28 cellular contexts compared by ENCODE assay signal in the genomic region with DNA sequence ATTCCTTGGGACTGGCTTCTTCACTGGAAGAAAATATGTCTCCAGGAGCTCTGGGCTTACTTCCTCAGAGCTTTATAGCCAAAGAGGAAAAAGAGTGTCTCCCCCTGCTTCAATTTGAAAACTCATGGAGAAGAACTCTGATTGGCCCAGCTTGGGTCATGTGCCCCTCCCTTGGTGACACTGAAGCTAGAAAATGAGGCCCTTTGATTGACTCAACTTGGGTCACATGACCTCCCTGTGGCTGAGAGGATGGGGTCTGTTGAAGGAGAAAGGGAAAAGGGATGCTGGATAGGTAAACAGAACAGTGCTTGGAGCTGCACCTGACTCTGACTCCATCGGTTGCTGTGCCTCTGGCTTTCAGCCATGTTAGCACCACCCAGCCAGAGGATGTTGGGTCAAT.
"Had no signal": no experiment of that assay in that cellular context is flagged by ENCODE, and none has a peak within 500 bp of the region (broad histone marks: within the 10 kb centered on the region; RNA-seq: fewer than 3 reads in every experiment).

No MANE protein-coding gene starts in this region.

- H3K4me2 ChIP-seq: KMS-11 had no signal

- H3K36me3 ChIP-seq: MG63 had no signal

- H3K9ac ChIP-seq: KMS-11 had no signal

- H3K4me3 ChIP-seq: MG63 had no signal

- DNase-seq: activated CD4-positive, alpha-beta T cell treated with anti-CD3 and anti-CD28 coated beads for 4 hours; activated CD8-positive, alpha-beta memory T cell treated with anti-CD3 and anti-CD28 coated beads, Interleukin-2, amount 50 U/mL, for 4 hours; activated CD8-positive, alpha-beta T cell treated with anti-CD3 and anti-CD28 coated beads for 36 hours; activated effector memory CD4-positive, alpha-beta T cell treated with Interleukin-2 at 50 U/mL for 16 hours; activated naive CD4-positive, alpha-beta T cell; activated T-cell treated with anti-CD3 and anti-CD28 coated beads, Interleukin-2, amount 50 U/mL, for 1 hour; aorta; MG63; MV-4-11; NCI-H1092 treated with DMSO at 0.1 percent for 48 hours; NCI-H1417 treated with DMSO at 0.1 percent for 48 hours; NCI-H1694; NCI-H2029; NCI-H2107; NCI-H2171 treated with DMSO at 0.1 percent for 48 hours; NCI-H345; NCI-H510A; NCI-H526 treated with DMSO at 0.1 percent for 48 hours; NCI-H82; SIG-M5; T-helper 17 cell; T-helper 9 cell had no signal

- ATAC-seq: activated CD8-positive, alpha-beta T cell treated with anti-CD3 and anti-CD28 coated beads for 36 hours; T-helper 17 cell had no signal

- H3K27me3 ChIP-seq: MG63 had no signal

- H3K27ac ChIP-seq: KMS-11, VCaP had no signal

- H3K4me1 Mint-ChIP-seq: central memory CD8-positive, alpha-beta T cell had no signal

- H3K27me3 Mint-ChIP-seq: central memory CD8-positive, alpha-beta T cell had no signal

- H3K9me3 Mint-ChIP-seq: activated CD8-positive, alpha-beta T cell treated with anti-CD3 and anti-CD28 coated beads for 36 hours; activated naive CD4-positive, alpha-beta T cell treated with anti-CD3 and anti-CD28 coated beads, Interleukin-2, amount 50 U/mL, for 24 hours; activated T-helper 1 cell treated with anti-CD3 and anti-CD28 coated beads, Interleukin-12 subunit alpha, Interleukin-12 subunit beta, Interleukin-2, Interleukin-4 antibody, amounts not matched to agents 30 ng/mL and 10 ng/mL and 1 ng/mL, durations not matched to agents 14 hours and 24 hours and 36 hours; central memory CD8-positive, alpha-beta T cell had no signal

- H3K9me3 ChIP-seq: MG63 had no signal

- H3K27ac Mint-ChIP-seq: activated CD8-positive, alpha-beta T cell treated with anti-CD3 and anti-CD28 coated beads for 36 hours; activated naive CD4-positive, alpha-beta T cell treated with anti-CD3 and anti-CD28 coated beads, Interleukin-2, amount 50 U/mL, for 24 hours; activated T-helper 1 cell treated with anti-CD3 and anti-CD28 coated beads, Interleukin-12 subunit alpha, Interleukin-12 subunit beta, Interleukin-2, Interleukin-4 antibody, amounts not matched to agents 30 ng/mL and 10 ng/mL and 1 ng/mL, durations not matched to agents 14 hours and 24 hours and 36 hours; T-helper 17 cell had no signal

- H3K4me3 Mint-ChIP-seq: activated CD8-positive, alpha-beta T cell treated with anti-CD3 and anti-CD28 coated beads for 36 hours; activated naive CD4-positive, alpha-beta T cell treated with anti-CD3 and anti-CD28 coated beads, Interleukin-2, amount 50 U/mL, for 24 hours; activated T-helper 1 cell treated with anti-CD3 and anti-CD28 coated beads, Interleukin-12 subunit alpha, Interleukin-12 subunit beta, Interleukin-2, Interleukin-4 antibody, amounts not matched to agents 30 ng/mL and 10 ng/mL and 1 ng/mL, durations not matched to agents 14 hours and 24 hours and 36 hours; central memory CD8-positive, alpha-beta T cell; T-helper 17 cell had no signal

- FAIRE-seq: bronchial epithelial cell had no signal

- H3K36me3 Mint-ChIP-seq: activated naive CD4-positive, alpha-beta T cell treated with anti-CD3 and anti-CD28 coated beads, Interleukin-2, amount 50 U/mL, for 24 hours had no signal
